Comparison of ENCODE assay signal across 1 cellular context in genomic region chr4:109815151-109816081, GRCh38.
TF ChIP-seq lines count a peak whose summit lies in the region.

Gene GAR1, plus strand, starts transcription at chr4:109815762. Its CDS starts 403 bp downstream, at chr4:109816165.

TF ChIP-seq in HepG2, 621 proteins besides CTCF, POLR2A, EP300 and RAD21 (continued from another document):
- TF ChIP-seq, protein P1, sequence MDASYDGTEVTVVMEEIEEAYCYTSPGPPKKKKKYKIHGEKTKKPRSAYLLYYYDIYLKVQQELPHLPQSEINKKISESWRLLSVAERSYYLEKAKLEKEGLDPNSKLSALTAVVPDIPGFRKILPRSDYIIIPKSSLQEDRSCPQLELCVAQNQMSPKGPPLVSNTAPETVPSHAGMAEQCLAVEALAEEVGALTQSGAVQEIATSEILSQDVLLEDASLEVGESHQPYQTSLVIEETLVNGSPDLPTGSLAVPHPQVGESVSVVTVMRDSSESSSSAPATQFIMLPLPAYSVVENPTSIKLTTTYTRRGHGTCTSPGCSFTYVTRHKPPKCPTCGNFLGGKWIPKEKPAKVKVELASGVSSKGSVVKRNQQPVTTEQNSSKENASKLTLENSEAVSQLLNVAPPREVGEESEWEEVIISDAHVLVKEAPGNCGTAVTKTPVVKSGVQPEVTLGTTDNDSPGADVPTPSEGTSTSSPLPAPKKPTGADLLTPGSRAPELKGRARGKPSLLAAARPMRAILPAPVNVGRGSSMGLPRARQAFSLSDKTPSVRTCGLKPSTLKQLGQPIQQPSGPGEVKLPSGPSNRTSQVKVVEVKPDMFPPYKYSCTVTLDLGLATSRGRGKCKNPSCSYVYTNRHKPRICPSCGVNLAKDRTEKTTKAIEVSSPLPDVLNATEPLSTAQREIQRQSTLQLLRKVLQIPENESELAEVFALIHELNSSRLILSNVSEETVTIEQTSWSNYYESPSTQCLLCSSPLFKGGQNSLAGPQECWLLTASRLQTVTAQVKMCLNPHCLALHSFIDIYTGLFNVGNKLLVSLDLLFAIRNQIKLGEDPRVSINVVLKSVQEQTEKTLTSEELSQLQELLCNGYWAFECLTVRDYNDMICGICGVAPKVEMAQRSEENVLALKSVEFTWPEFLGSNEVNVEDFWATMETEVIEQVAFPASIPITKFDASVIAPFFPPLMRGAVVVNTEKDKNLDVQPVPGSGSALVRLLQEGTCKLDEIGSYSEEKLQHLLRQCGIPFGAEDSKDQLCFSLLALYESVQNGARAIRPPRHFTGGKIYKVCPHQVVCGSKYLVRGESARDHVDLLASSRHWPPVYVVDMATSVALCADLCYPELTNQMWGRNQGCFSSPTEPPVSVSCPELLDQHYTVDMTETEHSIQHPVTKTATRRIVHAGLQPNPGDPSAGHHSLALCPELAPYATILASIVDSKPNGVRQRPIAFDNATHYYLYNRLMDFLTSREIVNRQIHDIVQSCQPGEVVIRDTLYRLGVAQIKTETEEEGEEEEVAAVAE (CRISPR knock-in tag; IDR thresholded peaks at IDR 0.05; ENCODE audit: borderline replicate concordance) = no peak
TF ChIP-seq in HepG2: peak in this region for 261.
